11 cellular contexts compared by ENCODE assay signal in genomic region chr1:89622895-89623294, GRCh38. TPM values are rescaled to one million over a fixed set of nuclear protein-coding genes. Genes with fewer than 3 reads are reported as not detected.
DNase-seq lines count a peak whose midpoint lies in the region; ATAC-seq and TF ChIP-seq lines count a peak whose summit lies in the region.
"Had no signal": no experiment of that assay in that cellular context is flagged by ENCODE, and none has a peak within 500 bp of the region (broad histone marks: within the 10 kb centered on the region; RNA-seq: fewer than 3 reads in every experiment).

No MANE protein-coding gene starts in this region.

- POLR2A ChIA-PET in activated CD8-positive, alpha-beta T cell treated with anti-CD3 and anti-CD28 coated beads for 36 hours (lab: Charles Lee), result interaction anchor here (0.6 to 3.6 kb wide), 8 partner anchors 8 to 1386 kb away, joined by 3 to 27 read pairs (median 4); partner anchors contain the start of gene LRRC8C

- H3K36me3 ChIP-seq in BE2C, result no peaks in the 10 kb centered on the region
- H3K36me3 ChIP-seq: neutrophil had no signal

- no peaks in the 10 kb centered on the region for H3K27me3 ChIP-seq in BE2C
- H3K27me3 ChIP-seq: neutrophil had no signal

- H3K27me3 Mint-ChIP-seq in HFFc6 (ENCODE audit: insufficient read depth), result peaks cover 1% of the 10 kb centered on the region; the same call in 1 of the 2 replicates
- no peaks in the 10 kb centered on the region for H3K27me3 Mint-ChIP-seq in activated CD8-positive, alpha-beta T cell treated with anti-CD3 and anti-CD28 coated beads for 36 hours
- peaks cover 9% of the 10 kb centered on the region for H3K27me3 Mint-ChIP-seq in mesothelial cell of epicardium (ENCODE audit: low read depth)

- H3K27ac Mint-ChIP-seq in HFFc6, result no peak overlapping the region
- peak overlapping the region; percentile 59 for H3K27ac Mint-ChIP-seq in activated CD8-positive, alpha-beta T cell treated with anti-CD3 and anti-CD28 coated beads for 36 hours
- no peak overlapping the region for H3K27ac Mint-ChIP-seq in mesothelial cell of epicardium

- H3K4me1 Mint-ChIP-seq in HFFc6 (ENCODE audit: low read depth), result no peaks in the 10 kb centered on the region
- peaks cover 57% of the 10 kb centered on the region for H3K4me1 Mint-ChIP-seq in activated CD8-positive, alpha-beta T cell treated with anti-CD3 and anti-CD28 coated beads for 36 hours (ENCODE audit: low read depth)
- H3K4me1 Mint-ChIP-seq in mesothelial cell of epicardium, result peaks cover 15% of the 10 kb centered on the region

- H3K4me1 ChIP-seq in BE2C, result no peaks in the 10 kb centered on the region

- peak; percentile 11 for ATAC-seq in activated CD8-positive, alpha-beta T cell treated with anti-CD3 and anti-CD28 coated beads for 36 hours
- ATAC-seq in GM18907 (IDR thresholded peaks at IDR 0.05; ENCODE audit: unreplicated experiment) (no peak), GM18517 (IDR thresholded peaks at IDR 0.05; ENCODE audit: unreplicated experiment) (no peak)

- H3K4me3 Mint-ChIP-seq in HFFc6 (no peak overlapping the region), mesothelial cell of epicardium (no peak overlapping the region)
- H3K4me3 Mint-ChIP-seq in activated CD8-positive, alpha-beta T cell treated with anti-CD3 and anti-CD28 coated beads for 36 hours, result no peak overlapping the region

- H3K9me3 Mint-ChIP-seq in HFFc6 (no peaks in the 10 kb centered on the region), mesothelial cell of epicardium (peaks cover 5% of the 10 kb centered on the region)
- H3K9me3 Mint-ChIP-seq in activated CD8-positive, alpha-beta T cell treated with anti-CD3 and anti-CD28 coated beads for 36 hours, result peaks cover 7% of the 10 kb centered on the region

- no peak for DNase-seq in BE2C
- no peak for DNase-seq in HFFc6
- no peak for DNase-seq in activated CD8-positive, alpha-beta T cell treated with anti-CD3 and anti-CD28 coated beads for 36 hours
- peak; percentile 37 for DNase-seq in fibroblast of villous mesenchyme (ENCODE audit: low read depth)
- DNase-seq in NCI-H1048 (lab: John Stamatoyannopoulos, UW), result no peak
- no peak for DNase-seq in mesothelial cell of epicardium (ENCODE audit: low spot score in 2 of 2, unreplicated experiment in 2 of 2)
- DNase-seq: anterior cingulate cortex, T-helper 9 cell had no signal

- intact Hi-C loops in activated CD8-positive, alpha-beta T cell treated with anti-CD3 and anti-CD28 coated beads for 36 hours (cut with micrococcal nuclease), result no loop called here

- CTCF ChIA-PET in activated CD8-positive, alpha-beta T cell treated with anti-CD3 and anti-CD28 coated beads for 36 hours (lab: Charles Lee), result interaction anchor here (0.5 to 10.4 kb wide), 14 partner anchors 6 to 159 kb away, joined by 3 to 84 read pairs (median 5); partner anchors contain the start of gene LRRC8C

- H3K36me3 Mint-ChIP-seq in HFFc6 (ENCODE audit: low read depth), result no peaks in the 10 kb centered on the region
- peaks cover 37% of the 10 kb centered on the region for H3K36me3 Mint-ChIP-seq in activated CD8-positive, alpha-beta T cell treated with anti-CD3 and anti-CD28 coated beads for 36 hours (ENCODE audit: low read depth)
- no peaks in the 10 kb centered on the region for H3K36me3 Mint-ChIP-seq in mesothelial cell of epicardium

- TF ChIP-seq CTCF in BE2C (IDR thresholded peaks at IDR 0.05; ENCODE audit: low read depth, low read length), result 0 out of 2 replicates have a peak, but pooled peaks have one; percentile 7
- TF ChIP-seq CTCF in HFFc6 (IDR thresholded peaks at IDR 0.05), result peak; percentile 23; the same call in 1 of the 2 replicates
- TF ChIP-seq CTCF in activated CD8-positive, alpha-beta T cell treated with anti-CD3 and anti-CD28 coated beads for 36 hours (IDR thresholded peaks at IDR 0.05), result no peak
- TF ChIP-seq CTCF in fibroblast of villous mesenchyme (IDR thresholded peaks at IDR 0.05; ENCODE audit: insufficient read depth, low read depth, low read length), result peak; percentile 35
- no peak for TF ChIP-seq CTCF in mesothelial cell of epicardium (IDR thresholded peaks at IDR 0.05; ENCODE audit: unreplicated experiment)

- H3K4me3 ChIP-seq in BE2C (ENCODE audit: low read depth, low read length), result no peak overlapping the region
- no peak overlapping the region for H3K4me3 ChIP-seq in fibroblast of villous mesenchyme (ENCODE audit: low read depth, low read length)

- H3K9me3 ChIP-seq in BE2C, result no peaks in the 10 kb centered on the region
- H3K9me3 ChIP-seq: neutrophil had no signal

RNA-seq across cellular contexts. Expression of gene LRRC8C, which starts 10.0 kb away (rescaled TPM):
- polyA plus RNA-seq in BE2C (2012; ENCODE audit: insufficient read depth, insufficient read length, low read depth), result 2.7 TPM
- total RNA-seq in HFFc6 (2021; fragmentation: NEBNext Ultra II Directional; extraction: Animal tissue kit (Norgen Biotek cat#: 25700)), result 10 to 100 TPM in 4 of 6 experiments, 1 to 10 TPM in 2; 5.0 to 13.7 (median 10.9) TPM
- 10 to 100 TPM; 34.4 to 37.4 TPM for total RNA-seq in activated CD8-positive, alpha-beta T cell treated with anti-CD3 and anti-CD28 coated beads for 36 hours
- total RNA-seq in fibroblast of villous mesenchyme, result 9.3 and 10.8 TPM in 2 replicates
- total RNA-seq in mesothelial cell of epicardium, result 1.2 to 1.3 TPM (median 1.3 TPM) in 3 replicates

Comparison
In these comparisons a context has a peak if more than half of its experiments do, and no peak if none do; other contexts are left out.
1. CTCF ChIP-seq: peak in BE2C (single experiment), HFFc6 (single experiment) and fibroblast of villous mesenchyme (single experiment); none in activated CD8-positive, alpha-beta T cell treated with anti-CD3 and anti-CD28 coated beads for 36 hours (single experiment) and mesothelial cell of epicardium (single experiment).